Comparison of ENCODE assay signal across 1 cellular context in the genomic region with DNA sequence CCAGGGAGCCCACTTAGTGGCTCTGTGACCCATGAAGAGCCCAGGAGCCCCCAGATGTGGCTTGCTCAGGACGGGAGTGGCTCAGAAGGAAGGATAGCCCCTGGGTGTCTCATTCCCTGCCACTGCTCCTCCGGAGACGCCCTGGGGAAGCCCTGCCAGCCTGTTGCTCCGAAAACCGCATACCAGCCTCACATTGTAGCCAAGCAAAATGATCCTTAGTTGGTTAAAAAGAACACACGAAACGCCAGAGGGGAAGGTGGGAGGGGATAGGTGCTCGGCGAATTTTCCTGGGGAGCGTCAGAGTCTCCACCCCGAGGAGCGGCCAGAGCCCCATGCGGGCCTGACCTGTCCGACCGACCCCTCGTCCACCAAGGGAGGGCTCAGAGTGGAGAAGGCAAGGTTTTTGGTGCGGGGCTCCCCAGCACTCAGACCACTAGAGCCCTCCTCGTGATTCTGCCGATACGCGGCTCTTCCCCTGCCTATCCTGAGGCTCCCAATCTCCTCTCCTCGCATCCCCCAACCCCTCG.
TF ChIP-seq lines count a peak whose summit lies in the region.

No MANE protein-coding gene starts in this region.

TF ChIP-seq in HepG2, 621 proteins besides CTCF, POLR2A, EP300 and RAD21 (continued from another document):
- TF ChIP-seq ZNF121 (CRISPR knock-in tag; IDR thresholded peaks at IDR 0.05) (no peak), RXRA (CRISPR knock-in tag; IDR thresholded peaks at IDR 0.05) (no peak), ZBTB21 (CRISPR knock-in tag; IDR thresholded peaks at IDR 0.05) (no peak)
